7 cellular contexts compared by ENCODE assay signal in genomic region chr1:27435566-27436203, GRCh38. TPM values are rescaled to one million over a fixed set of nuclear protein-coding genes. Genes with fewer than 3 reads are reported as not detected.
DNase-seq lines count a peak whose midpoint lies in the region; ATAC-seq and TF ChIP-seq lines count a peak whose summit lies in the region.

No MANE protein-coding gene starts in this region.

- H3K9me3 Mint-ChIP-seq in Caco-2 (ENCODE audit: unreplicated experiment): no peaks in the 10 kb centered on the region

- peaks cover 8% of the 10 kb centered on the region for H3K36me3 Mint-ChIP-seq in Caco-2 (ENCODE audit: insufficient read depth, unreplicated experiment)

- H3K4me1 ChIP-seq in hepatocyte (ENCODE audit: insufficient read depth) (peaks cover 20% of the 10 kb centered on the region), Caco-2 (no peaks in the 10 kb centered on the region)

- POLR2A ChIA-PET in Caco-2 (lab: Charles Lee): no interaction called here

- H3K27me3 ChIP-seq in hepatocyte (no peaks in the 10 kb centered on the region), Caco-2 (replicated peaks; ENCODE audit: control insufficient read depth, insufficient read depth, low read length) (no peaks in the 10 kb centered on the region)

- in situ Hi-C loops in KBM-7 (cut with MboI; ENCODE audit: low pct_unique_long_range_greater_than_20kb, low sequenced_read_pairs): no loop called here

- 92% methylated on average over 2 of the region's 2 CpGs for WGBS in hepatocyte (ENCODE audit: low lambda C conversion rate, missing lambda C conversion rate)

- CTCF ChIA-PET in Caco-2 (lab: Charles Lee): no interaction called here

- H3K4me3 ChIP-seq in hepatocyte (no peak overlapping the region), Caco-2 (ENCODE audit: low read depth, low read length) (no peak overlapping the region)

- H3K4me1 Mint-ChIP-seq in Caco-2 (ENCODE audit: low read depth, unreplicated experiment): no peaks in the 10 kb centered on the region

- TF ChIP-seq CTCF in hepatocyte (IDR thresholded peaks at IDR 0.05; ENCODE audit: poor library complexity) (no peak), Caco-2 (IDR thresholded peaks at IDR 0.05; ENCODE audit: insufficient read depth in 1 of 2, low read depth in 1 of 2, low read length in 1 of 2, severe bottlenecking in 1 of 2, unreplicated experiment in 1 of 2) (no peak)

- H3K9me3 ChIP-seq in hepatocyte (ENCODE audit: low read depth) (no peaks in the 10 kb centered on the region), Caco-2 (no peaks in the 10 kb centered on the region)

- H2AFZ ChIP-seq in hepatocyte: no peak overlapping the region

- H3K27ac Mint-ChIP-seq in Caco-2 (ENCODE audit: unreplicated experiment): no peak overlapping the region

- intact Hi-C loops in Caco-2 (cut with micrococcal nuclease; ENCODE audit: unreplicated experiment): no loop called here

- peaks cover 54% of the 10 kb centered on the region for H4K20me1 ChIP-seq in hepatocyte (ENCODE audit: insufficient read depth, poor library complexity, severe bottlenecking)

- peaks cover 95% of the 10 kb centered on the region for H3K79me2 ChIP-seq in hepatocyte

- no peaks in the 10 kb centered on the region for H3K36me3 ChIP-seq in hepatocyte (replicated peaks; ENCODE audit: insufficient read depth, low read depth)
- no peaks in the 10 kb centered on the region; the same call in 1 of the 2 replicates for H3K36me3 ChIP-seq in Caco-2 (ENCODE audit: control insufficient read depth, insufficient read depth, low read length)

- BruUV-seq in Caco-2 (replicated peaks; lab: Mats Ljungman, UMichigan): no TSS peak

- H3K4me2 ChIP-seq in hepatocyte: peak overlapping the region; percentile 48

- H3K27me3 Mint-ChIP-seq in Caco-2 (ENCODE audit: insufficient read depth, unreplicated experiment): no peaks in the 10 kb centered on the region

- H3K9me2 ChIP-seq in hepatocyte (replicated peaks; ENCODE audit: insufficient read depth): no peaks in the 10 kb centered on the region

- H3K4me3 Mint-ChIP-seq in Caco-2 (ENCODE audit: unreplicated experiment): no peak overlapping the region

- ATAC-seq in GM19397 (IDR thresholded peaks at IDR 0.05; ENCODE audit: unreplicated experiment): no peak

- peak overlapping the region; percentile 76 for H3K27ac ChIP-seq in hepatocyte
- peak overlapping the region; percentile 68 for H3K27ac ChIP-seq in substantia nigra (ENCODE audit: low read depth, low read length, poor library complexity, severe bottlenecking)

- DNase-seq in KBM-7 (peak; percentile 92), UCSD-AML1 (lab: John Stamatoyannopoulos, UW; ENCODE audit: unreplicated experiment) (peak; percentile 24), hepatocyte (ENCODE audit: low spot score) (no peak), substantia nigra (lab: John Stamatoyannopoulos, UW) (peak in 10 of 49 donors; percentile 3 to 37 (median 20)), NCI-H146 (lab: John Stamatoyannopoulos, UW) (no peak), Caco-2 (no peak)

RNA-seq across cellular contexts. Expression of gene GPR3, which starts 43.3 kb away (rescaled TPM):
- total RNA-seq in hepatocyte (0.32 and 0.47 TPM in 2 replicates), Caco-2 (2022) (0.91 and 1.2 TPM in 2 replicates)
- polyA plus RNA-seq in hepatocyte: 1.5 and 2.2 TPM in 2 replicates

RNA-seq across cellular contexts. Expression of gene CD164L2, which starts 52.6 kb away (rescaled TPM):
- total RNA-seq in hepatocyte (not detected in 2 replicates), Caco-2 (2022) (0.21 TPM in 1 of 2 replicates, not detected in the other)
- polyA plus RNA-seq in hepatocyte: 0.19 TPM in 1 of 2 replicates, not detected in the other

RNA-seq across cellular contexts. Expression of gene WASF2, which starts 54.3 kb away (rescaled TPM):
- total RNA-seq in hepatocyte (25.2 and 28.5 TPM in 2 replicates), Caco-2 (2022) (59.2 and 68.6 TPM in 2 replicates)
- 45.6 and 61.1 TPM in 2 replicates for polyA plus RNA-seq in hepatocyte

Comparison
In these comparisons a context has a peak if more than half of its experiments do, and no peak if none do; other contexts are left out.
1. DNase-seq: peak in KBM-7 (single experiment) and UCSD-AML1 (single experiment); none in hepatocyte (single experiment), NCI-H146 (single experiment) and Caco-2 (0 of 2).